25 cellular contexts compared by ENCODE assay signal in the genomic region with DNA sequence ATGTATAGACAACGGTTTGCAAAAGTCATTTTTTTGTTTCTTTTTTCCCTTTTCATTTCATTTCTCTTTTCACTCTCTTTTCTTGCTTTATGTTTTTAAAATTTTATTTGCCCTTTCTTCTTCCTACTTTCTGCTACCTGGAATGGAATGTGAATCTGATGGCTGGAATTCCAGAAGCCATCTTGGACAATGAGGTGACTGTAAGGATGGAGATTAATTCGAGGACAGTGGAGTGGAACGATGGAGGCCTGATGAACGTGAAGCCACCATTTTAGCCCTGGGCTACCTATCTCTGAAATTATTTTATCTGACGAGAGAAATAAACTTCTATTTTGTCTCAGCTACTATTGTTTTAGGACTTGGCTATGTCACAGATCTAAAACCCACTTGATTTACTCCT. TPM values are rescaled to one million over a fixed set of nuclear protein-coding genes. Genes with fewer than 3 reads are reported as not detected.
A peak's percentile ranks its signal among the peaks of the same experiment; 100 is the strongest.
DNase-seq lines count a peak whose midpoint lies in the region; ATAC-seq and TF ChIP-seq lines count a peak whose summit lies in the region.
"Had no signal": no experiment of that assay in that cellular context is flagged by ENCODE, and none has a peak within 500 bp of the region (broad histone marks: within the 10 kb centered on the region; RNA-seq: fewer than 3 reads in every experiment).

No MANE protein-coding gene starts in this region.

- peaks cover 37% of the 10 kb centered on the region for H3K4me1 Mint-ChIP-seq in activated CD8-positive, alpha-beta T cell treated with anti-CD3 and anti-CD28 coated beads, Interleukin-2, amount 10 ng/mL, durations not matched to agents 7 days and 5 days (ENCODE audit: low read depth)
- H3K4me1 Mint-ChIP-seq in activated CD8-positive, alpha-beta T cell treated with anti-CD3 and anti-CD28 coated beads for 36 hours (ENCODE audit: low read depth), result peaks cover 19% of the 10 kb centered on the region
- peaks cover 10 to 40% (median 32%) of the 10 kb centered on the region in 7 donors for H3K4me1 Mint-ChIP-seq in naive thymus-derived CD4-positive, alpha-beta T cell

- H2AK5ac ChIP-seq in mesenchymal stem cell (ENCODE audit: low read length, severe bottlenecking), result no peak overlapping the region

- no peak overlapping the region for H2BK15ac ChIP-seq in mesenchymal stem cell (ENCODE audit: low read depth, poor library complexity, severe bottlenecking)

- no peak overlapping the region for H3K9ac ChIP-seq in mesenchymal stem cell (ENCODE audit: low read length)
- H3K9ac ChIP-seq: KMS-11 had no signal

- no peak overlapping the region for H4K8ac ChIP-seq in mesenchymal stem cell (ENCODE audit: low read length)

- peaks cover 5% of the 10 kb centered on the region for H3K27me3 Mint-ChIP-seq in activated CD8-positive, alpha-beta T cell treated with anti-CD3 and anti-CD28 coated beads, Interleukin-2, amount 10 ng/mL, durations not matched to agents 7 days and 5 days (ENCODE audit: low read depth)
- peaks cover 1% of the 10 kb centered on the region for H3K27me3 Mint-ChIP-seq in activated CD8-positive, alpha-beta T cell treated with anti-CD3 and anti-CD28 coated beads for 36 hours
- peaks cover 0 to 7% (median 0%) of the 10 kb centered on the region in 5 donors for H3K27me3 Mint-ChIP-seq in naive thymus-derived CD4-positive, alpha-beta T cell

- no peaks in the 10 kb centered on the region for H4K20me1 ChIP-seq in OCI-LY7 (ENCODE audit: insufficient read depth, low read length)
- H4K20me1 ChIP-seq: BLaER1 treated with 17β-estradiol and CSF1 and Interleukin-3, amounts not matched to agents 10 nM and 100 nM had no signal

- no peak overlapping the region for H3K4me3 ChIP-seq in OCI-LY7 (ENCODE audit: low read depth, low read length, poor library complexity, severe bottlenecking)
- no peak overlapping the region for H3K4me3 ChIP-seq in naive thymus-derived CD4-positive, alpha-beta T cell (ENCODE audit: low read length)
- no peak overlapping the region for H3K4me3 ChIP-seq in mesenchymal stem cell (ENCODE audit: insufficient read depth in 1 of 2, low read depth in 1 of 2, low read length in 2 of 2)
- H3K4me3 ChIP-seq: BLaER1 treated with 17β-estradiol and CSF1 and Interleukin-3, amounts not matched to agents 10 nM and 100 nM; GM23338; SJCRH30 had no signal

- no peak overlapping the region for H3K27ac ChIP-seq in OCI-LY7 (ENCODE audit: low read depth, low read length, poor library complexity, severe bottlenecking)
- H3K27ac ChIP-seq in naive thymus-derived CD4-positive, alpha-beta T cell (ENCODE audit: low read depth, low read length), result peak overlapping the region; percentile 24
- H3K27ac ChIP-seq in mesenchymal stem cell (ENCODE audit: low read length, poor library complexity, severe bottlenecking), result no peak overlapping the region
- H3K27ac ChIP-seq: BLaER1 treated with 17β-estradiol and CSF1 and Interleukin-3, amounts not matched to agents 10 nM and 100 nM; KMS-11; SJCRH30 had no signal

- intact Hi-C loops in activated CD8-positive, alpha-beta T cell treated with anti-CD3 and anti-CD28 coated beads for 36 hours (cut with micrococcal nuclease), result loop anchor here (10.0 kb wide), 1 partner anchor 54 kb away; no protein-coding TSS in a partner anchor
- intact Hi-C loops in OCI-LY7 (cut with micrococcal nuclease; ENCODE audit: unreplicated experiment), result no loop called here
- intact Hi-C loops in naive thymus-derived CD4-positive, alpha-beta T cell (cut with micrococcal nuclease), result no loop called here

- WGBS in mesenchymal stem cell, result 94% methylated on average over 2 of the region's 5 CpGs

- H2BK120ac ChIP-seq in mesenchymal stem cell (ENCODE audit: low read depth, low read length), result no peak overlapping the region

- H3K4me3 Mint-ChIP-seq in activated CD8-positive, alpha-beta T cell treated with anti-CD3 and anti-CD28 coated beads, Interleukin-2, amount 10 ng/mL, durations not matched to agents 7 days and 5 days, result no peak overlapping the region
- no peak overlapping the region for H3K4me3 Mint-ChIP-seq in activated CD8-positive, alpha-beta T cell treated with anti-CD3 and anti-CD28 coated beads for 36 hours
- peak overlapping the region in 3 of 10 donors; percentile 9 to 56 (median 45) for H3K4me3 Mint-ChIP-seq in naive thymus-derived CD4-positive, alpha-beta T cell
- H3K4me3 Mint-ChIP-seq: GM23338 had no signal

- no peaks in the 10 kb centered on the region for H3K27me3 ChIP-seq in naive thymus-derived CD4-positive, alpha-beta T cell (ENCODE audit: control insufficient read depth in 2 of 2, insufficient read depth in 2 of 2, low read length in 2 of 2)
- H3K27me3 ChIP-seq in mesenchymal stem cell (ENCODE audit: control insufficient read depth in 1 of 2, insufficient read depth in 1 of 2, low read length in 2 of 2), result no peaks in the 10 kb centered on the region
- H3K27me3 ChIP-seq: BLaER1 treated with 17β-estradiol and CSF1 and Interleukin-3, amounts not matched to agents 10 nM and 100 nM; SJCRH30 had no signal

- H3K36me3 Mint-ChIP-seq in activated CD8-positive, alpha-beta T cell treated with anti-CD3 and anti-CD28 coated beads, Interleukin-2, amount 10 ng/mL, durations not matched to agents 7 days and 5 days (ENCODE audit: low read depth), result peaks cover 14% of the 10 kb centered on the region
- H3K36me3 Mint-ChIP-seq in activated CD8-positive, alpha-beta T cell treated with anti-CD3 and anti-CD28 coated beads for 36 hours (ENCODE audit: low read depth), result peaks cover 14% of the 10 kb centered on the region
- H3K36me3 Mint-ChIP-seq in naive thymus-derived CD4-positive, alpha-beta T cell, result no peaks in the 10 kb centered on the region

- POLR2A ChIA-PET in activated CD8-positive, alpha-beta T cell treated with anti-CD3 and anti-CD28 coated beads, Interleukin-2, amount 10 ng/mL, durations not matched to agents 7 days and 5 days (lab: Charles Lee), result interaction anchor here (0.7 kb wide), 1 partner anchor 1362 kb away, joined by 4 read pairs; no protein-coding TSS in a partner anchor
- POLR2A ChIA-PET in activated CD8-positive, alpha-beta T cell treated with anti-CD3 and anti-CD28 coated beads for 36 hours (lab: Charles Lee), result interaction anchor here (0.6 to 1.7 kb wide), 2 partner anchors 14 to 107 kb away, joined by 3 to 4 read pairs; no protein-coding TSS in a partner anchor
- POLR2A ChIA-PET in OCI-LY7 (lab: Charles Lee), result interaction anchor here (1.6 kb wide), 1 partner anchor 9 kb away, joined by 3 read pairs; no protein-coding TSS in a partner anchor
- POLR2A ChIA-PET in naive thymus-derived CD4-positive, alpha-beta T cell (lab: Charles Lee), result interaction anchor here (1.4 kb wide), 2 partner anchors 125 to 137 kb away, joined by 3 to 4 read pairs; a partner anchor contains a TSS

- no peak overlapping the region for H3K14ac ChIP-seq in mesenchymal stem cell (ENCODE audit: low read length in 2 of 2)

- CTCF ChIA-PET in activated CD8-positive, alpha-beta T cell treated with anti-CD3 and anti-CD28 coated beads, Interleukin-2, amount 10 ng/mL, durations not matched to agents 7 days and 5 days (lab: Charles Lee), result interaction anchor here (0.9 to 1.3 kb wide), 4 partner anchors 16 to 71 kb away, joined by 3 read pairs; no protein-coding TSS in a partner anchor
- CTCF ChIA-PET in activated CD8-positive, alpha-beta T cell treated with anti-CD3 and anti-CD28 coated beads for 36 hours (lab: Charles Lee), result interaction anchor here (0.8 to 2.6 kb wide), 6 partner anchors 9 to 149 kb away, joined by 3 to 7 read pairs (median 3); no protein-coding TSS in a partner anchor
- CTCF ChIA-PET in OCI-LY7 (lab: Charles Lee; ENCODE audit: unreplicated experiment), result no interaction called here
- CTCF ChIA-PET in naive thymus-derived CD4-positive, alpha-beta T cell (lab: Charles Lee), result no interaction called here

- H2BK12ac ChIP-seq in mesenchymal stem cell (ENCODE audit: low read length in 2 of 2), result no peak overlapping the region

- TF ChIP-seq CTCF in activated CD8-positive, alpha-beta T cell treated with anti-CD3 and anti-CD28 coated beads for 36 hours (IDR thresholded peaks at IDR 0.05), result no peak
- no peak for TF ChIP-seq CTCF in OCI-LY7 (conservative IDR thresholded peaks at IDR 0.05; ENCODE audit: low read length)

- H3K36me3 ChIP-seq in OCI-LY7 (ENCODE audit: insufficient read depth, low read length), result peaks cover 5% of the 10 kb centered on the region; the same call in 1 of the 2 replicates
- H3K36me3 ChIP-seq in naive thymus-derived CD4-positive, alpha-beta T cell (ENCODE audit: control insufficient read depth in 2 of 3, insufficient read depth in 3 of 3, low read length in 3 of 3), result peaks cover 0 to 4% (median 0%) of the 10 kb centered on the region in 3 experiments
- no peaks in the 10 kb centered on the region for H3K36me3 ChIP-seq in mesenchymal stem cell (ENCODE audit: control insufficient read depth in 1 of 2, insufficient read depth in 2 of 2, low read depth in 1 of 2, low read length in 2 of 2)
- H3K36me3 ChIP-seq: SJCRH30 had no signal

- H3K27ac Mint-ChIP-seq in activated CD8-positive, alpha-beta T cell treated with anti-CD3 and anti-CD28 coated beads, Interleukin-2, amount 10 ng/mL, durations not matched to agents 7 days and 5 days, result peak overlapping the region; percentile 20
- H3K27ac Mint-ChIP-seq in activated CD8-positive, alpha-beta T cell treated with anti-CD3 and anti-CD28 coated beads for 36 hours, result no peak overlapping the region
- H3K27ac Mint-ChIP-seq in naive thymus-derived CD4-positive, alpha-beta T cell, result peak overlapping the region in 5 of 9 donors; percentile 16 to 85 (median 65)
- H3K27ac Mint-ChIP-seq: GM23338 had no signal

- no peak overlapping the region for H3K18ac ChIP-seq in mesenchymal stem cell (ENCODE audit: low read depth in 1 of 2, low read length in 2 of 2)

- H3K9me3 ChIP-seq in OCI-LY7 (ENCODE audit: low read length) (no peaks in the 10 kb centered on the region), mesenchymal stem cell (ENCODE audit: control insufficient read depth, low read length) (no peaks in the 10 kb centered on the region)
- H3K9me3 ChIP-seq in naive thymus-derived CD4-positive, alpha-beta T cell (ENCODE audit: control insufficient read depth in 2 of 3, low read length in 3 of 3), result no peaks in the 10 kb centered on the region
- H3K9me3 ChIP-seq: BLaER1 treated with 17β-estradiol and CSF1 and Interleukin-3, amounts not matched to agents 10 nM and 100 nM; SJCRH30 had no signal

- no peak for ATAC-seq in activated CD8-positive, alpha-beta T cell treated with anti-CD3 and anti-CD28 coated beads, Interleukin-2, amount 10 ng/mL, durations not matched to agents 7 days and 5 days
- ATAC-seq in activated CD8-positive, alpha-beta T cell treated with anti-CD3 and anti-CD28 coated beads for 36 hours, result no peak
- no peak for ATAC-seq in naive thymus-derived CD4-positive, alpha-beta T cell
- ATAC-seq in HG03039 (IDR thresholded peaks at IDR 0.05; ENCODE audit: unreplicated experiment), result no peak
- ATAC-seq: GM23338, HCT116 had no signal

- H3K4ac ChIP-seq in mesenchymal stem cell (ENCODE audit: low read depth in 1 of 2, low read length in 2 of 2), result no peak overlapping the region

- no peak overlapping the region for H2BK5ac ChIP-seq in mesenchymal stem cell (ENCODE audit: low read depth, low read length, poor library complexity, severe bottlenecking)

- no peaks in the 10 kb centered on the region for H3K9me3 Mint-ChIP-seq in activated CD8-positive, alpha-beta T cell treated with anti-CD3 and anti-CD28 coated beads, Interleukin-2, amount 10 ng/mL, durations not matched to agents 7 days and 5 days (ENCODE audit: insufficient read depth)
- H3K9me3 Mint-ChIP-seq in activated CD8-positive, alpha-beta T cell treated with anti-CD3 and anti-CD28 coated beads for 36 hours, result no peaks in the 10 kb centered on the region
- peaks cover 0 to 5% (median 0%) of the 10 kb centered on the region in 11 donors for H3K9me3 Mint-ChIP-seq in naive thymus-derived CD4-positive, alpha-beta T cell
- H3K9me3 Mint-ChIP-seq: GM23338 had no signal

- H3K79me2 ChIP-seq in OCI-LY7 (ENCODE audit: insufficient read depth, low read depth, low read length), result peaks cover 21% of the 10 kb centered on the region

- H3K4me2 ChIP-seq in OCI-LY7 (ENCODE audit: low read length) (no peak overlapping the region), mesenchymal stem cell (ENCODE audit: low read length, poor library complexity, severe bottlenecking) (no peak overlapping the region)
- H3K4me2 ChIP-seq: GM23338, KMS-11 had no signal

- no peak overlapping the region for H3K23ac ChIP-seq in mesenchymal stem cell (ENCODE audit: low read length in 2 of 2)

- peaks cover 25% of the 10 kb centered on the region for H3K4me1 ChIP-seq in OCI-LY7 (ENCODE audit: insufficient read depth, low read length, poor library complexity, severe bottlenecking)
- peaks cover 9 to 18% of the 10 kb centered on the region in 2 donors for H3K4me1 ChIP-seq in naive thymus-derived CD4-positive, alpha-beta T cell (ENCODE audit: control insufficient read depth in 2 of 2, insufficient read depth in 2 of 2, low read length in 2 of 2)
- peaks cover 5% of the 10 kb centered on the region for H3K4me1 ChIP-seq in mesenchymal stem cell (ENCODE audit: control insufficient read depth, insufficient read depth, low read depth, low read length)

- no peaks in the 10 kb centered on the region for H3K9me2 ChIP-seq in OCI-LY7 (ENCODE audit: insufficient read depth, low read length)

- no TSS peak for BruUV-seq in OCI-LY7 (replicated peaks; lab: Mats Ljungman, UMichigan)

- DNase-seq in activated CD8-positive, alpha-beta T cell treated with anti-CD3 and anti-CD28 coated beads, Interleukin-2, amount 10 ng/mL, durations not matched to agents 7 days and 5 days, result no peak
- no peak for DNase-seq in activated CD8-positive, alpha-beta T cell treated with anti-CD3 and anti-CD28 coated beads for 36 hours
- DNase-seq in OCI-LY7 (ENCODE audit: low spot score) (no peak), COR-L47 (lab: John Stamatoyannopoulos, UW) (no peak), mesenchymal stem cell (no peak), NCI-H774 (lab: John Stamatoyannopoulos, UW) (no peak)
- no peak for DNase-seq in naive thymus-derived CD4-positive, alpha-beta T cell
- DNase-seq: 8988T, DMS53, EL, GF-D8, MV-4-11, NCI-H1694, NCI-H2081, NCI-H2171, NCI-H345, NCI-H524, NCI-H82, OCI-M1, SJCRH30 had no signal

- peak overlapping the region; percentile 70; the same call in 1 of the 2 replicates for H2AFZ ChIP-seq in OCI-LY7 (ENCODE audit: low read length)
- H2AFZ ChIP-seq in mesenchymal stem cell (ENCODE audit: low read depth, low read length), result no peak overlapping the region
- H2AFZ ChIP-seq: GM23338 had no signal

- no peak overlapping the region for H4K91ac ChIP-seq in mesenchymal stem cell (ENCODE audit: low read length)

- H3K79me1 ChIP-seq in mesenchymal stem cell (replicated peaks; ENCODE audit: low read length, poor library complexity, severe bottlenecking), result peaks cover 13% of the 10 kb centered on the region

RNA-seq across cellular contexts. Expression of a gene that starts 2.8 kb away (rescaled TPM):
- 10 to 100 TPM; 63.6 to 76.1 TPM for total RNA-seq in activated CD8-positive, alpha-beta T cell treated with anti-CD3 and anti-CD28 coated beads, Interleukin-2, amount 10 ng/mL, durations not matched to agents 7 days and 5 days
- 10 to 100 TPM; 55.2 to 63.8 TPM for total RNA-seq in activated CD8-positive, alpha-beta T cell treated with anti-CD3 and anti-CD28 coated beads for 36 hours
- 47.5 and 50.0 TPM in 2 replicates for total RNA-seq in OCI-LY7 (2014; rRNA removed; shearing (Covaris generic))
- total RNA-seq in OCI-LY7 (2022), result 89.1 and 103 TPM in 2 replicates
- total RNA-seq in naive thymus-derived CD4-positive, alpha-beta T cell, result 10 to 100 TPM; 13.4 to 51.6 (median 27.8) TPM
- 10 to 100 TPM in 1 of 2 donors, 1 to 10 TPM in 1; 9.0 to 12.9 TPM for polyA plus RNA-seq in naive thymus-derived CD4-positive, alpha-beta T cell
- 2.6 TPM for polyA plus RNA-seq in mesenchymal stem cell (2013, experiment 1 of 2)
- 3.4 TPM for polyA plus RNA-seq in mesenchymal stem cell (2013, experiment 2 of 2)

RNA-seq across cellular contexts. Expression of a gene that starts 55.7 kb away (rescaled TPM):
- 1 to 10 TPM in 1 of 2 experiments, under 1 TPM in 1; 0.29 to 1.2 TPM for total RNA-seq in activated CD8-positive, alpha-beta T cell treated with anti-CD3 and anti-CD28 coated beads, Interleukin-2, amount 10 ng/mL, durations not matched to agents 7 days and 5 days
- 1 to 10 TPM in 1 of 2 experiments, not detected in 1; 1.2 TPM for total RNA-seq in activated CD8-positive, alpha-beta T cell treated with anti-CD3 and anti-CD28 coated beads for 36 hours
- total RNA-seq in OCI-LY7 (2014; rRNA removed; shearing (Covaris generic)), result not detected in 2 replicates
- total RNA-seq in OCI-LY7 (2022), result 1.7 and 3.9 TPM in 2 replicates
- 1 to 10 TPM in 2 of 5 experiments, under 1 TPM in 3; 0.58 to 1.8 (median 0.89) TPM for total RNA-seq in naive thymus-derived CD4-positive, alpha-beta T cell
- polyA plus RNA-seq in naive thymus-derived CD4-positive, alpha-beta T cell, result not detected
- 22.3 TPM for polyA plus RNA-seq in mesenchymal stem cell (2013, experiment 1 of 2)
- 21.3 TPM for polyA plus RNA-seq in mesenchymal stem cell (2013, experiment 2 of 2)

Comparison
In these comparisons a context has a peak if more than half of its experiments do, and no peak if none do; other contexts are left out.
1. CTCF ChIA-PET loops: an anchor here in activated CD8-positive, alpha-beta T cell treated with anti-CD3 and anti-CD28 coated beads, Interleukin-2, amount 10 ng/mL, durations not matched to agents 7 days and 5 days (0.9 to 1.3 kb wide) and activated CD8-positive, alpha-beta T cell treated with anti-CD3 and anti-CD28 coated beads for 36 hours (0.8 to 2.6 kb wide); none called in OCI-LY7 and naive thymus-derived CD4-positive, alpha-beta T cell.